In genomic region chr16:67562918-67563707, GRCh38 we compare ENCODE assay signal across 8 cellular contexts. TPM values are rescaled to one million over a fixed set of nuclear protein-coding genes. Genes with fewer than 3 reads are reported as not detected.
DNase-seq lines count a peak whose midpoint lies in the region; ATAC-seq and TF ChIP-seq lines count a peak whose summit lies in the region.

No MANE protein-coding gene starts in this region.

- H3K36me3 Mint-ChIP-seq in activated B cell treated with CpG ODN at 0.5 μM for 24 hours (ENCODE audit: low read depth) = peaks cover 7% of the 10 kb centered on the region
- peaks cover 15% of the 10 kb centered on the region for H3K36me3 Mint-ChIP-seq in central memory CD8-positive, alpha-beta T cell (ENCODE audit: insufficient read depth)

- no peak for TF ChIP-seq CTCF in activated B cell treated with CpG ODN at 0.5 μM for 24 hours (IDR thresholded peaks at IDR 0.05)

- no peaks in the 10 kb centered on the region for H3K9me3 Mint-ChIP-seq in activated B cell treated with CpG ODN at 0.5 μM for 24 hours
- no peaks in the 10 kb centered on the region for H3K9me3 Mint-ChIP-seq in central memory CD8-positive, alpha-beta T cell

- no peaks in the 10 kb centered on the region for H3K27me3 Mint-ChIP-seq in activated B cell treated with CpG ODN at 0.5 μM for 24 hours
- no peaks in the 10 kb centered on the region for H3K27me3 Mint-ChIP-seq in central memory CD8-positive, alpha-beta T cell

- in situ Hi-C loops in KBM-7 (cut with MboI; ENCODE audit: low pct_unique_long_range_greater_than_20kb, low sequenced_read_pairs) = no loop called here

- ATAC-seq in GM21576 (IDR thresholded peaks at IDR 0.05; ENCODE audit: unreplicated experiment) (peak; percentile 6), activated B cell treated with CpG ODN at 0.5 μM for 24 hours (ENCODE audit: low read depth) (peak; percentile 7)
- peak; percentile 30 for ATAC-seq in central memory CD8-positive, alpha-beta T cell (replicated peaks; ENCODE audit: extremely low read depth, poor library complexity, severe bottlenecking)

- DNase-seq in GM03348 (ENCODE audit: low spot score) = peak; percentile 66
- DNase-seq in KBM-7 = peak; percentile 68
- peak; percentile 72 for DNase-seq in activated B cell treated with CpG ODN at 0.5 μM for 24 hours
- DNase-seq in central memory CD8-positive, alpha-beta T cell (ENCODE audit: low spot score in 2 of 2) = peak; percentile 43 to 47
- DNase-seq in kidney glomerular epithelial cell (lab: John Stamatoyannopoulos, UW) = peak; percentile 38
- DNase-seq in stimulated activated CD4-positive, alpha-beta T cell treated with anti-CD3 and anti-CD28 coated beads, Interleukin-1b, Interleukin-23, amount 100 ng/mL, for 48 hours = peak; percentile 60
- DNase-seq in HPDE6-E6E7 (ENCODE audit: extremely low spot score) = no peak

- H3K4me3 Mint-ChIP-seq in activated B cell treated with CpG ODN at 0.5 μM for 24 hours = peak overlapping the region; percentile 91
- peak overlapping the region; percentile 90 for H3K4me3 Mint-ChIP-seq in central memory CD8-positive, alpha-beta T cell

- peak overlapping the region; percentile 94 for H3K27ac Mint-ChIP-seq in activated B cell treated with CpG ODN at 0.5 μM for 24 hours
- peak overlapping the region; percentile 92 for H3K27ac Mint-ChIP-seq in central memory CD8-positive, alpha-beta T cell (ENCODE audit: low read depth)

- H3K4me1 Mint-ChIP-seq in activated B cell treated with CpG ODN at 0.5 μM for 24 hours = peaks cover 62% of the 10 kb centered on the region
- peaks cover 36% of the 10 kb centered on the region for H3K4me1 Mint-ChIP-seq in central memory CD8-positive, alpha-beta T cell

- intact Hi-C loops in activated B cell treated with CpG ODN at 0.5 μM for 24 hours (cut with micrococcal nuclease) = loop anchor here (1.0 to 2.0 kb wide), 18 partner anchors 11 to 372 kb away; partner anchors contain the start of genes ACD, ATP6V0D1, CARMIL2 and FHOD1

- POLR2A ChIA-PET in activated B cell treated with CpG ODN at 0.5 μM for 24 hours (lab: Charles Lee) = interaction anchor here (0.5 to 5.0 kb wide), 21 partner anchors 11 to 816 kb away, joined by 3 to 133 read pairs (median 9); partner anchors contain the start of genes ACD, ATP6V0D1, C16orf86 and CARMIL2

- CTCF ChIA-PET in activated B cell treated with CpG ODN at 0.5 μM for 24 hours (lab: Charles Lee) = interaction anchor here (0.7 to 10.0 kb wide), 15 partner anchors 9 to 276 kb away, joined by 3 to 200 read pairs (median 5); partner anchors contain the start of genes ATP6V0D1 and CARMIL2

RNA-seq across cellular contexts. Expression of gene CTCF, which starts 0.8 kb away (rescaled TPM):
- 53.1 and 59.6 TPM in 2 replicates for total RNA-seq in activated B cell treated with CpG ODN at 0.5 μM for 24 hours

RNA-seq across cellular contexts. Expression of gene RIPOR1, which starts 34.5 kb away (rescaled TPM):
- 136 and 159 TPM in 2 replicates for total RNA-seq in activated B cell treated with CpG ODN at 0.5 μM for 24 hours
